In the genomic region with DNA sequence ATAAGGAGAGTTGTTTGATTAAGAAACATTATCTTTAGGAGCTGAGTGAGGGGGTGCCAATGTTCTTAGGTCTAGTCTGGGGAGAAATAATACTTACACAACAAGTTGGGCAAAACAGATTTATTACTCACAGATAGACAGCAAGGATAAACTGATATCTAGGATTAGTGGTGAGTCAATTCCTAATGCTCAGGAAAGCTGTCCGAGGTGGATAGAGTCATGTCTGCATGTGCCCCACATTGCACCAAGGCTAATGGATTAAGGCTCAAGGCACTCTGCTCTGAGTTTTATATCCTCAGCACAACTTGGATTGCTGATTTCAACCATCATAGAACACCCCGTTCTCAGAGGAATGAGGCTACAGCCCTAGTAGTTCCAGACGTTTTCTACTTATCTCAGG, we compare ENCODE assay signal across 24 cellular contexts.
DNase-seq lines count a peak whose midpoint lies in the region; ATAC-seq and TF ChIP-seq lines count a peak whose summit lies in the region.
"Had no signal": no experiment of that assay in that cellular context is flagged by ENCODE, and none has a peak within 500 bp of the region (broad histone marks: within the 10 kb centered on the region; RNA-seq: fewer than 3 reads in every experiment).

No MANE protein-coding gene starts in this region.

- no peak overlapping the region for H2BK20ac ChIP-seq in IMR-90 (ENCODE audit: low read depth, low read length)

- H4K91ac ChIP-seq in IMR-90 (ENCODE audit: insufficient read depth, low read depth, low read length) = no peak overlapping the region

- in situ Hi-C loops in IMR-90 (cut with MboI; ENCODE audit: low sequenced_read_pairs) = no loop called here

- no peak overlapping the region for H3K9ac ChIP-seq in IMR-90 (ENCODE audit: low read depth, low read length)
- H3K9ac ChIP-seq: BLaER1, SK-N-SH had no signal

- H3K23ac ChIP-seq in IMR-90 (ENCODE audit: low read depth, low read length) = no peak overlapping the region

- CTCF ChIA-PET in IMR-90 (lab: Yijun Ruan, JAX) = interaction anchor here (1.2 kb wide), 1 partner anchor 12 kb away, joined by 4 read pairs; no protein-coding TSS in a partner anchor

- H3K14ac ChIP-seq in IMR-90 (replicated peaks; ENCODE audit: low read depth, low read length) = no peak overlapping the region

- TF ChIP-seq RAD21 in IMR-90 (IDR thresholded peaks at IDR 0.05; ENCODE audit: low read length) = no peak

- no peak overlapping the region for H3K18ac ChIP-seq in IMR-90 (ENCODE audit: low read depth, low read length)

- H4K5ac ChIP-seq in IMR-90 (ENCODE audit: low read depth, low read length) = no peak overlapping the region

- H4K8ac ChIP-seq in IMR-90 (ENCODE audit: low read depth in 2 of 2, low read length in 2 of 2) = no peak overlapping the region

- H2BK15ac ChIP-seq in IMR-90 (ENCODE audit: low read depth, low read length) = no peak overlapping the region

- dilution Hi-C loops in IMR-90 (cut with HindIII; ENCODE audit: low sequenced_read_pairs, unreplicated experiment) = no loop called here

- H3K27ac ChIP-seq in IMR-90 (ENCODE audit: insufficient read depth, low read length) = no peak overlapping the region
- H3K27ac ChIP-seq: BLaER1, HL-60 had no signal

- H2BK120ac ChIP-seq in IMR-90 (ENCODE audit: low read depth, low read length) = no peak overlapping the region

- no peak for ATAC-seq in IMR-90 (ENCODE audit: low read depth)
- no peak for ATAC-seq in GM18867 (IDR thresholded peaks at IDR 0.05; ENCODE audit: unreplicated experiment)
- ATAC-seq: HepG2, Panc1 had no signal

- intact Hi-C loops in IMR-90 (cut with micrococcal nuclease) = no loop called here

- no peaks in the 10 kb centered on the region for H3K27me3 ChIP-seq in IMR-90 (ENCODE audit: control insufficient read depth, insufficient read depth, low read length)
- H3K27me3 ChIP-seq: BLaER1 had no signal

- no peaks in the 10 kb centered on the region for H3K9me3 ChIP-seq in IMR-90 (ENCODE audit: control insufficient read depth, insufficient read depth, low read length)
- H3K9me3 ChIP-seq: BLaER1, Caco-2, SK-N-SH had no signal

- no peaks in the 10 kb centered on the region for H3K79me1 ChIP-seq in IMR-90 (ENCODE audit: low read depth in 1 of 2, low read length in 2 of 2)

- H3K4ac ChIP-seq in IMR-90 (ENCODE audit: low read depth, low read length) = no peak overlapping the region

- no peaks in the 10 kb centered on the region for H3K4me1 ChIP-seq in IMR-90 (ENCODE audit: control insufficient read depth, insufficient read depth, low read length)
- H3K4me1 ChIP-seq: BLaER1, Caco-2 had no signal

- no peak overlapping the region for H2BK5ac ChIP-seq in IMR-90 (ENCODE audit: low read depth, low read length, poor library complexity, severe bottlenecking)

- no peak overlapping the region for H2AK9ac ChIP-seq in IMR-90 (replicated peaks; ENCODE audit: low read depth, low read length, poor library complexity)

- no peak overlapping the region for H3K4me2 ChIP-seq in IMR-90 (ENCODE audit: low read depth, low read length)
- H3K4me2 ChIP-seq: BLaER1, SK-N-SH had no signal

- no peak for TF ChIP-seq CTCF in IMR-90 (conservative IDR thresholded peaks at IDR 0.05; ENCODE audit: low read depth, low read length)

- no peak overlapping the region for H2AFZ ChIP-seq in IMR-90 (replicated peaks; ENCODE audit: low read length, poor library complexity)

- H3K4me3 ChIP-seq in IMR-90 (ENCODE audit: insufficient read depth, low read depth, low read length) = no peak overlapping the region
- H3K4me3 ChIP-seq: BLaER1 had no signal

- no peak overlapping the region for H2AK5ac ChIP-seq in IMR-90 (ENCODE audit: low read depth, low read length)

- POLR2A ChIA-PET in IMR-90 (lab: Charles Lee; ENCODE audit: unreplicated experiment) = no interaction called here

- no peak for TF ChIP-seq POLR2A in IMR-90 (IDR thresholded peaks at IDR 0.05; ENCODE audit: low read depth, low read length)

- H3K36me3 ChIP-seq in IMR-90 (ENCODE audit: control insufficient read depth, insufficient read depth, low read length) = no peaks in the 10 kb centered on the region
- H3K36me3 ChIP-seq: BLaER1 had no signal

- no TSS peak for BruUV-seq in IMR-90 (replicated peaks; lab: Mats Ljungman, UMichigan)

- H4K20me1 ChIP-seq in IMR-90 (ENCODE audit: insufficient read depth, low read length) = no peaks in the 10 kb centered on the region
- H4K20me1 ChIP-seq: BLaER1 had no signal

- H3K56ac ChIP-seq in IMR-90 (ENCODE audit: extremely low read depth, insufficient read depth, low read length) = no peak overlapping the region

- DNase-seq in IMR-90 (peak; percentile 0), amniotic epithelial cell (ENCODE audit: low read depth) (peak; percentile 100), iris pigment epithelial cell (ENCODE audit: low read depth) (peak; percentile 65), NCI-H2196 treated with DMSO at 0.1 percent for 48 hours (lab: John Stamatoyannopoulos, UW; ENCODE audit: unreplicated experiment) (no peak), ecto neural progenitor cell (ENCODE audit: low spot score) (no peak), Ammon's horn (ENCODE audit: low spot score) (no peak)
- DNase-seq: Caco-2; CD4-positive, alpha-beta T cell; DND-41; GOT3; KBM-7; NCI-H1092; NCI-H1436; NCI-H187 treated with DMSO at 0.1 percent for 48 hours; NCI-H2107; NCI-H510A; NK-92 treated with Interleukin-12 subunit alpha and Interleukin-12 subunit beta, amount 100 ng/mL, for 24 hours; SIG-M5; SK-N-SH had no signal

- no peaks in the 10 kb centered on the region for H3K9me1 ChIP-seq in IMR-90 (ENCODE audit: insufficient read depth, low read length)

- 60% methylated on average over 2 of the region's 3 CpGs; no CpG with 5 or more reads in 1 of the 2 experiments for WGBS in IMR-90 (ENCODE audit: extremely low coverage in 2 of 2, insufficient read length in 1 of 2), 2 experiments

TF ChIP-seq in IMR-90, 13 proteins besides CTCF, POLR2A, EP300 and RAD21:
- no peak for TF ChIP-seq RFX5 (IDR thresholded peaks at IDR 0.05; ENCODE audit: low read depth, low read length)
- no peak for TF ChIP-seq CEBPB (IDR thresholded peaks at IDR 0.05; ENCODE audit: low read depth, low read length)
- no peak for TF ChIP-seq MAFK (IDR thresholded peaks at IDR 0.05; ENCODE audit: low read depth, low read length)

Comparison
In these comparisons a context has a peak if more than half of its experiments do, and no peak if none do; other contexts are left out.
1. DNase-seq: peak in IMR-90 (single experiment), amniotic epithelial cell (single experiment) and iris pigment epithelial cell (single experiment); none in NCI-H2196 treated with DMSO at 0.1 percent for 48 hours (single experiment), ecto neural progenitor cell (single experiment) and Ammon's horn (single experiment).